1 cellular context compared by ENCODE assay signal in genomic region chr3:64878372-64878771, GRCh38.
TF ChIP-seq lines count a peak whose summit lies in the region.

No MANE protein-coding gene starts in this region.

TF ChIP-seq in K562, 482 proteins besides CTCF, POLR2A, EP300 and RAD21 (continued from another document):
- TF ChIP-seq DEAF1 (CRISPR knock-in tag; IDR thresholded peaks at IDR 0.05) (no peak), HMGN3 (IDR thresholded peaks at IDR 0.05; ENCODE audit: borderline replicate concordance, extremely low read depth, insufficient read length, low read depth, low read length) (no peak), ZNF212 (CRISPR knock-in tag; IDR thresholded peaks at IDR 0.05) (no peak), SREBF2 (CRISPR knock-in tag; IDR thresholded peaks at IDR 0.05) (no peak), FOSL1 (tag; conservative IDR thresholded peaks at IDR 0.05) (0 out of 2 replicates have a peak, but pooled peaks have one; percentile 25), ZNF280B (CRISPR knock-in tag; IDR thresholded peaks at IDR 0.05) (no peak), CHD7 (IDR thresholded peaks at IDR 0.05; ENCODE audit: low read depth, low read length) (no peak)
